In genomic region chr16:52069866-52070265, GRCh38 we compare ENCODE assay signal across 9 cellular contexts.
A peak's percentile ranks its signal among the peaks of the same experiment; 100 is the strongest.
DNase-seq lines count a peak whose midpoint lies in the region; ATAC-seq and TF ChIP-seq lines count a peak whose summit lies in the region.
"Had no signal": no experiment of that assay in that cellular context is flagged by ENCODE, and none has a peak within 500 bp of the region (broad histone marks: within the 10 kb centered on the region; RNA-seq: fewer than 3 reads in every experiment).

No MANE protein-coding gene starts in this region.

- H3K9me3 ChIP-seq in liver (ENCODE audit: control insufficient read depth in 4 of 4, low read length in 3 of 4) (peaks cover 0 to 4% (median under 1%) of the 10 kb centered on the region in 4 donors), prostate gland (no peaks in the 10 kb centered on the region)

- no peak overlapping the region for H3K9ac ChIP-seq in liver (ENCODE audit: low read depth in 1 of 2, low read length in 2 of 2)

- H3K27me3 ChIP-seq in liver (ENCODE audit: control insufficient read depth in 4 of 4, insufficient read depth in 4 of 4, low read length in 3 of 4) (no peaks in the 10 kb centered on the region), prostate gland (replicated peaks; ENCODE audit: insufficient read depth) (no peaks in the 10 kb centered on the region)

- TF ChIP-seq RAD21 in liver (IDR thresholded peaks at IDR 0.05) = peak; percentile 66 to 72

- ATAC-seq in HG03135 (IDR thresholded peaks at IDR 0.05; ENCODE audit: unreplicated experiment) = no peak
- ATAC-seq: K562 had no signal

- WGBS in liver = 51% methylated on average over 3 of the region's 3 CpGs
- 20% methylated on average over 3 of the region's 3 CpGs for WGBS in prostate gland

- H3K27ac ChIP-seq in VCaP (peak overlapping the region; percentile 15; the same call in 1 of the 2 replicates), liver (ENCODE audit: low read depth in 1 of 2, low read length in 2 of 2) (no peak overlapping the region), prostate gland (no peak overlapping the region)

- H3K4me1 ChIP-seq in liver (ENCODE audit: control insufficient read depth in 4 of 4, insufficient read depth in 4 of 4, low read length in 3 of 4) (peaks cover 0 to 12% (median 7%) of the 10 kb centered on the region in 4 donors), prostate gland (replicated peaks) (peaks cover 5% of the 10 kb centered on the region)

- TF ChIP-seq CTCF in VCaP (conservative IDR thresholded peaks at IDR 0.05) (peak; percentile 62), liver (IDR thresholded peaks at IDR 0.05; ENCODE audit: low read depth, low read length, missing input control) (peak; percentile 30), prostate gland (IDR thresholded peaks at IDR 0.05) (peak in 1 of 4 experiments; percentile 26)

- peak; percentile 55 for DNase-seq in COR-L47 (lab: John Stamatoyannopoulos, UW)
- DNase-seq in NCI-H1105 treated with DMSO at 0.1 percent for 48 hours (lab: John Stamatoyannopoulos, UW) = peak; percentile 87
- no peak for DNase-seq in prostate gland (ENCODE audit: low spot score)
- no peak for DNase-seq in islet precursor cell
- no peak for DNase-seq in SKM-1 (lab: John Stamatoyannopoulos, UW; ENCODE audit: unreplicated experiment)

- intact Hi-C loops in prostate gland (cut with DNase I) = loop anchor here (10.0 kb wide), 2 partner anchors 845 to 955 kb away; no protein-coding TSS in a partner anchor

- no peak overlapping the region for H3K4me3 ChIP-seq in liver (ENCODE audit: low read depth in 1 of 3, low read length in 3 of 3)
- H3K4me3 ChIP-seq in prostate gland = no peak overlapping the region
- H3K4me3 ChIP-seq: K562 had no signal

- TF ChIP-seq POLR2A in prostate gland (IDR thresholded peaks at IDR 0.05) = no peak

- no peaks in the 10 kb centered on the region for H3K36me3 ChIP-seq in liver (ENCODE audit: control insufficient read depth in 4 of 4, insufficient read depth in 3 of 4, low read depth in 1 of 4, low read length in 3 of 4)
- H3K36me3 ChIP-seq in prostate gland = no peaks in the 10 kb centered on the region

TF ChIP-seq in liver, 16 proteins besides CTCF, POLR2A, EP300 and RAD21:
- no peak for TF ChIP-seq ATF3 (IDR thresholded peaks at IDR 0.05)
- no peak for TF ChIP-seq SP1 (IDR thresholded peaks at IDR 0.05)
- TF ChIP-seq JUND (IDR thresholded peaks at IDR 0.05) = no peak
- TF ChIP-seq FOXA1 (IDR thresholded peaks at IDR 0.05) = no peak
- TF ChIP-seq REST (IDR thresholded peaks at IDR 0.05) = no peak
- TF ChIP-seq ZBTB33 (IDR thresholded peaks at IDR 0.05) = no peak
- TF ChIP-seq HNF4G (IDR thresholded peaks at IDR 0.05) = no peak
- TF ChIP-seq YY1 (IDR thresholded peaks at IDR 0.05) = no peak
- no peak for TF ChIP-seq NR2F2 (IDR thresholded peaks at IDR 0.05)
TF ChIP-seq in liver: peak in this region for 0.

Comparison
In these comparisons a context has a peak if more than half of its experiments do, and no peak if none do; other contexts are left out.
1. DNase-seq: peak in COR-L47 (single experiment) and NCI-H1105 treated with DMSO at 0.1 percent for 48 hours (single experiment); none in prostate gland (single experiment), islet precursor cell (single experiment) and SKM-1 (single experiment).